1 cellular context compared by ENCODE assay signal in genomic region chr17:7014995-7015586, GRCh38.
A peak's percentile ranks its signal among the peaks of the same experiment; 100 is the strongest.
TF ChIP-seq lines count a peak whose summit lies in the region.

No MANE protein-coding gene starts in this region.

TF ChIP-seq in GM12878, 131 proteins besides CTCF, POLR2A, EP300 and RAD21 (continues in another document):
- TF ChIP-seq HDAC6 (IDR thresholded peaks at IDR 0.05; ENCODE audit: unreplicated experiment) (no peak), SKIL (IDR thresholded peaks at IDR 0.05; ENCODE audit: low read depth, poor library complexity, severe bottlenecking) (peak; percentile 63), CBFB (IDR thresholded peaks at IDR 0.05; ENCODE audit: low read depth) (peak; percentile 84), ZNF622 (IDR thresholded peaks at IDR 0.05) (no peak), POU2F2 (IDR thresholded peaks at IDR 0.05; ENCODE audit: borderline replicate concordance, low read depth, low read length) (peak; percentile 44; the same call in 2 of the 3 replicates), RELB (IDR thresholded peaks at IDR 0.05; ENCODE audit: low read depth) (peak; percentile 82; the same call in 1 of the 2 replicates), SMARCA5 (IDR thresholded peaks at IDR 0.05) (peak; percentile 98), POLR2AphosphoS5 (IDR thresholded peaks at IDR 0.05; ENCODE audit: low read length) (peak; percentile 92), ZNF384 (IDR thresholded peaks at IDR 0.05; ENCODE audit: borderline replicate concordance, low read depth, low read length) (no peak), EGR1 (IDR thresholded peaks at IDR 0.05; ENCODE audit: borderline replicate concordance in 1 of 2, low read depth in 2 of 2, low read length in 2 of 2) (peak in 1 of 2 experiments; percentile 1; a peak in 1 of 3 replicates), IKZF2 (IDR thresholded peaks at IDR 0.05) (peak; percentile 68 to 72), NKRF (conservative IDR thresholded peaks at IDR 0.05) (peak; percentile 66; the same call in 1 of the 2 replicates), NR2F1 (conservative IDR thresholded peaks at IDR 0.05) (no peak; the same call in 1 of the 2 replicates), PKNOX1 (IDR thresholded peaks at IDR 0.05) (peak; percentile 75), IRF4 (IDR thresholded peaks at IDR 0.05; ENCODE audit: low read depth, low read length) (no peak; the same call in 1 of the 2 replicates), POLR2AphosphoS2 (IDR thresholded peaks at IDR 0.05; ENCODE audit: low read depth, low read length) (no peak), SRF (IDR thresholded peaks at IDR 0.05; ENCODE audit: low read depth in 2 of 2, low read length in 2 of 2) (no peak), ZNF24 (IDR thresholded peaks at IDR 0.05) (peak; percentile 74), ZSCAN29 (IDR thresholded peaks at IDR 0.05) (no peak), MYC (IDR thresholded peaks at IDR 0.05; ENCODE audit: insufficient read depth, insufficient read length, insufficient replicate concordance, low read length, severe bottlenecking) (no peak), EED (IDR thresholded peaks at IDR 0.05; ENCODE audit: low read depth) (peak; percentile 35; the same call in 1 of the 2 replicates), SUZ12 (IDR thresholded peaks at IDR 0.05; ENCODE audit: unreplicated experiment) (no peak), ETV6 (conservative IDR thresholded peaks at IDR 0.05 in 1 of 2, IDR thresholded peaks at IDR 0.05 in 1 of 2; ENCODE audit: borderline replicate concordance in 1 of 2, low read depth in 1 of 2) (no peak), SMAD1 (IDR thresholded peaks at IDR 0.05; ENCODE audit: low read depth, partially characterized antibody) (peak; percentile 22), MTA2 (IDR thresholded peaks at IDR 0.05; ENCODE audit: low read depth) (peak; percentile 30; the same call in 1 of the 2 replicates), ZBTB40 (IDR thresholded peaks at IDR 0.05; ENCODE audit: borderline replicate concordance) (peak; percentile 13; the same call in 1 of the 2 replicates), DPF2 (IDR thresholded peaks at IDR 0.05) (peak; percentile 66; the same call in 1 of the 2 replicates), ELK1 (IDR thresholded peaks at IDR 0.05; ENCODE audit: low read depth, low read length) (0 out of 2 replicates have a peak, but pooled peaks have one; percentile 2), FOXM1 (IDR thresholded peaks at IDR 0.05; ENCODE audit: low read depth, low read length) (no peak), MEF2A (IDR thresholded peaks at IDR 0.05; ENCODE audit: insufficient read depth, low read depth, low read length) (0 out of 2 replicates have a peak, but pooled peaks have one; percentile 30), ZNF217 (IDR thresholded peaks at IDR 0.05) (no peak), ATF2 (IDR thresholded peaks at IDR 0.05; ENCODE audit: low read length) (no peak), YY1 (IDR thresholded peaks at IDR 0.05; ENCODE audit: low read depth, low read length) (no peak), CREM (IDR thresholded peaks at IDR 0.05; ENCODE audit: low read depth) (peak; percentile 51; the same call in 1 of the 2 replicates), ZBTB11 (CRISPR knock-in tag; IDR thresholded peaks at IDR 0.05) (no peak)
